23 cellular contexts compared by ENCODE assay signal in genomic region chr12:58922849-58923248, GRCh38. TPM values are rescaled to one million over a fixed set of nuclear protein-coding genes. Genes with fewer than 3 reads are reported as not detected.
DNase-seq lines count a peak whose midpoint lies in the region; ATAC-seq, FAIRE-seq and TF ChIP-seq lines count a peak whose summit lies in the region.
"Had no signal": no experiment of that assay in that cellular context is flagged by ENCODE, and none has a peak within 500 bp of the region (broad histone marks: within the 10 kb centered on the region; RNA-seq: fewer than 3 reads in every experiment).

No MANE protein-coding gene starts in this region.

- no peak overlapping the region for H3K27ac ChIP-seq in endodermal cell (ENCODE audit: low read depth, low read length)
- H3K27ac ChIP-seq: adrenal gland, heart left ventricle, tibial artery had no signal

- peaks cover 17% of the 10 kb centered on the region for H3K36me3 ChIP-seq in endodermal cell (ENCODE audit: control insufficient read depth, insufficient read depth, low read length)
- H3K36me3 ChIP-seq: adrenal gland, heart left ventricle, tibial artery had no signal

- H3K9ac ChIP-seq in endodermal cell (ENCODE audit: extremely low read depth, low read length, poor library complexity, severe bottlenecking), result no peak overlapping the region

- no peak for TF ChIP-seq CTCF in endodermal cell (conservative IDR thresholded peaks at IDR 0.05)
- no peak for TF ChIP-seq CTCF in neural crest cell (conservative IDR thresholded peaks at IDR 0.05)

- H3K27ac Mint-ChIP-seq in endodermal cell (peak overlapping the region; percentile 54), neural crest cell (ENCODE audit: unreplicated experiment) (no peak overlapping the region)
- H3K27ac Mint-ChIP-seq: activated T-helper 17 cell treated with anti-CD3 and anti-CD28 coated beads, Interleukin-2, amount 50 U/mL, for 72 hours; CD4-positive, alpha-beta T cell; naive thymus-derived CD8-positive, alpha-beta T cell; progenitor cell of endocrine pancreas had no signal

- no peaks in the 10 kb centered on the region for H3K9me3 Mint-ChIP-seq in endodermal cell
- no peaks in the 10 kb centered on the region for H3K9me3 Mint-ChIP-seq in neural crest cell
- H3K9me3 Mint-ChIP-seq: CD4-positive, alpha-beta T cell had no signal

- peak overlapping the region; percentile 16 for H3K4me3 ChIP-seq in endodermal cell (ENCODE audit: low read length)
- H3K4me3 ChIP-seq: adrenal gland, heart left ventricle, tibial artery had no signal

- H3K36me3 Mint-ChIP-seq in endodermal cell (ENCODE audit: low read depth), result peaks cover 14% of the 10 kb centered on the region
- no peaks in the 10 kb centered on the region for H3K36me3 Mint-ChIP-seq in neural crest cell (ENCODE audit: low read depth)

- no peaks in the 10 kb centered on the region for H3K27me3 ChIP-seq in endodermal cell (ENCODE audit: control insufficient read depth, insufficient read depth, low read length, poor library complexity, severe bottlenecking)
- H3K27me3 ChIP-seq: adrenal gland, heart left ventricle, tibial artery had no signal

- peak; percentile 28 for DNase-seq in AG08396 (ENCODE audit: low spot score)
- DNase-seq in NCI-H226, result peak; percentile 63
- DNase-seq in endodermal cell, result peak; percentile 48
- DNase-seq in neural crest cell (ENCODE audit: low read depth, low spot score), result no peak
- no peak for DNase-seq in frontal cortex (ENCODE audit: low spot score in 2 of 2)
- DNase-seq in activated naive CD4-positive, alpha-beta T cell treated with anti-CD3 and anti-CD28 coated beads, Interleukin-2, amount 50 U/mL, for 16 hours, result no peak
- no peak for DNase-seq in RKO (ENCODE audit: low spot score)
- DNase-seq: ACHN; activated CD4-positive, CD25-positive, alpha-beta regulatory T cell treated with anti-CD3 and anti-CD28 coated beads, Interleukin-2, amount 50 U/mL, for 72 hours; adrenal gland; CD4-positive, alpha-beta T cell; heart left ventricle; mammary epithelial cell; naive thymus-derived CD8-positive, alpha-beta T cell; NCI-H146; T-helper 2 cell; tibial artery had no signal

- H3K4me3 Mint-ChIP-seq in endodermal cell, result peak overlapping the region; percentile 3
- peak overlapping the region; percentile 33 for H3K4me3 Mint-ChIP-seq in neural crest cell
- H3K4me3 Mint-ChIP-seq: activated T-helper 17 cell treated with anti-CD3 and anti-CD28 coated beads, Interleukin-2, amount 50 U/mL, for 72 hours; CD4-positive, alpha-beta T cell had no signal

- no peak for FAIRE-seq in frontal cortex (lab: Jason Lieb, UNC)
- FAIRE-seq: endometrium, HTR-8/SVneo, islet of Langerhans had no signal

- no peak for ATAC-seq in HG03521 (IDR thresholded peaks at IDR 0.05; ENCODE audit: unreplicated experiment)
- ATAC-seq: activated T-helper 17 cell treated with anti-CD3 and anti-CD28 coated beads, Interleukin-2, amount 50 U/mL, for 72 hours; heart left ventricle; naive thymus-derived CD8-positive, alpha-beta T cell had no signal

- H3K4me1 Mint-ChIP-seq in endodermal cell, result peaks cover 53% of the 10 kb centered on the region
- H3K4me1 Mint-ChIP-seq in neural crest cell, result peaks cover 36% of the 10 kb centered on the region
- H3K4me1 Mint-ChIP-seq: activated T-helper 17 cell treated with anti-CD3 and anti-CD28 coated beads, Interleukin-2, amount 50 U/mL, for 72 hours had no signal

- H3K9me3 ChIP-seq in endodermal cell (ENCODE audit: control insufficient read depth, low read length), result no peaks in the 10 kb centered on the region
- H3K9me3 ChIP-seq: adrenal gland, heart left ventricle, tibial artery had no signal

- H3K4me1 ChIP-seq in endodermal cell (ENCODE audit: control insufficient read depth, insufficient read depth, low read length), result peaks cover 10% of the 10 kb centered on the region

- H3K27me3 Mint-ChIP-seq in endodermal cell (ENCODE audit: insufficient read depth) (no peaks in the 10 kb centered on the region), neural crest cell (ENCODE audit: low read depth) (no peaks in the 10 kb centered on the region)
- H3K27me3 Mint-ChIP-seq: progenitor cell of endocrine pancreas had no signal

RNA-seq across cellular contexts. Expression of gene LRIG3, which starts 2.5 kb away (rescaled TPM):
- total RNA-seq in endodermal cell (100 to 1,000 TPM; 196 to 367 TPM), neural crest cell (24.5 and 27.7 TPM in 2 replicates), frontal cortex (10.6 TPM)
- polyA plus RNA-seq in endodermal cell (2013, experiment 1 of 2), result 79.3 TPM
- polyA plus RNA-seq in endodermal cell (2013, experiment 2 of 2), result 93.8 TPM
- total RNA-seq: activated T-helper 17 cell treated with anti-CD3 and anti-CD28 coated beads, Interleukin-2, amount 50 U/mL, for 72 hours; CD4-positive, alpha-beta T cell; naive thymus-derived CD8-positive, alpha-beta T cell had no signal
- polyA plus RNA-seq: naive thymus-derived CD8-positive, alpha-beta T cell had no signal

Comparison
In these comparisons a context has a peak if more than half of its experiments do, and no peak if none do; other contexts are left out.
1. DNase-seq: peak in AG08396 (single experiment), NCI-H226 (single experiment) and endodermal cell (single experiment); none in neural crest cell (single experiment), frontal cortex (0 of 2), activated naive CD4-positive, alpha-beta T cell treated with anti-CD3 and anti-CD28 coated beads, Interleukin-2, amount 50 U/mL, for 16 hours (single experiment) and RKO (single experiment).